8 cellular contexts compared by ENCODE assay signal in genomic region chr1:28248273-28249012, GRCh38. TPM values are rescaled to one million over a fixed set of nuclear protein-coding genes. Genes with fewer than 3 reads are reported as not detected.
DNase-seq lines count a peak whose midpoint lies in the region; ATAC-seq and TF ChIP-seq lines count a peak whose summit lies in the region.

No MANE protein-coding gene starts in this region.

- no peak for TF ChIP-seq POLR2A in lower leg skin (IDR thresholded peaks at IDR 0.05)

- H3K4me3 Mint-ChIP-seq in CD8-positive, alpha-beta memory T cell: peak overlapping the region; percentile 50 to 89 (median 84)
- peak overlapping the region; percentile 76 for H3K4me3 Mint-ChIP-seq in HFFc6

- H3K27me3 Mint-ChIP-seq in CD8-positive, alpha-beta memory T cell: no peaks in the 10 kb centered on the region
- H3K27me3 Mint-ChIP-seq in HFFc6 (ENCODE audit: insufficient read depth): peaks cover 4% of the 10 kb centered on the region

- intact Hi-C loops in lower leg skin (cut with DNase I; ENCODE audit: low total_unique reads): no loop called here

- peak overlapping the region; percentile 76 for H3K4me3 ChIP-seq in CD8-positive, alpha-beta memory T cell (ENCODE audit: low read length)
- peak overlapping the region; percentile 36 to 66 for H3K4me3 ChIP-seq in duodenal mucosa (ENCODE audit: low read depth in 1 of 2, low read length in 2 of 2)
- no peak overlapping the region for H3K4me3 ChIP-seq in lower leg skin (ENCODE audit: low read depth, poor library complexity, severe bottlenecking)

- no peaks in the 10 kb centered on the region for H3K9me3 Mint-ChIP-seq in CD8-positive, alpha-beta memory T cell
- H3K9me3 Mint-ChIP-seq in HFFc6: peaks cover 3% of the 10 kb centered on the region; the same call in 1 of the 2 replicates

- H3K4me1 ChIP-seq in CD8-positive, alpha-beta memory T cell (ENCODE audit: insufficient read depth, low read length): peaks cover 54% of the 10 kb centered on the region
- peaks cover 30 to 43% of the 10 kb centered on the region in 2 donors for H3K4me1 ChIP-seq in duodenal mucosa (ENCODE audit: control insufficient read depth in 1 of 2, insufficient read depth in 2 of 2, low read length in 2 of 2)

- DNase-seq in CD8-positive, alpha-beta memory T cell: peak; percentile 71 to 85 (median 75)
- peak; percentile 77 for DNase-seq in HFFc6
- DNase-seq in NCI-H526 treated with DMSO at 0.1 percent for 48 hours (lab: John Stamatoyannopoulos, UW): peak; percentile 65
- DNase-seq in activated CD4-positive, alpha-beta T cell treated with anti-CD3 and anti-CD28 coated beads, Interleukin-2, amount 50 U/mL, for 4 hours: peak; percentile 71 to 78
- DNase-seq in lower leg skin (ENCODE audit: low spot score in 2 of 2): peak; percentile 81 to 97
- DNase-seq in stimulated activated CD4-positive, alpha-beta T cell treated with anti-CD3 and anti-CD28 coated beads, Interleukin-4, amount 100 ng/mL, for 24 hours: peak; percentile 87

- H3K27me3 ChIP-seq in CD8-positive, alpha-beta memory T cell (ENCODE audit: insufficient read depth, low read length, poor library complexity, severe bottlenecking): no peaks in the 10 kb centered on the region
- no peaks in the 10 kb centered on the region for H3K27me3 ChIP-seq in duodenal mucosa (ENCODE audit: control insufficient read depth in 1 of 2, insufficient read depth in 2 of 2, low read length in 2 of 2)

- peak overlapping the region; percentile 88 for H3K27ac ChIP-seq in CD8-positive, alpha-beta memory T cell (ENCODE audit: low read depth, low read length)
- H3K27ac ChIP-seq in duodenal mucosa (ENCODE audit: low read depth, low read length): peak overlapping the region; percentile 67

- WGBS in lower leg skin, 2 donors: 0 to 1% methylated on average over 12 of the region's 12 CpGs

- H3K27ac Mint-ChIP-seq in CD8-positive, alpha-beta memory T cell: peak overlapping the region; percentile 88 to 99 (median 95)
- peak overlapping the region; percentile 79 for H3K27ac Mint-ChIP-seq in HFFc6

- H3K9me3 ChIP-seq in CD8-positive, alpha-beta memory T cell (ENCODE audit: low read length): no peaks in the 10 kb centered on the region
- H3K9me3 ChIP-seq in duodenal mucosa (ENCODE audit: control insufficient read depth in 1 of 2, low read length in 2 of 2): no peaks in the 10 kb centered on the region

- peaks cover 0 to 2% (median 0%) of the 10 kb centered on the region in 3 donors for H3K36me3 Mint-ChIP-seq in CD8-positive, alpha-beta memory T cell
- peaks cover 6% of the 10 kb centered on the region for H3K36me3 Mint-ChIP-seq in HFFc6 (ENCODE audit: low read depth)

- no peaks in the 10 kb centered on the region for H3K36me3 ChIP-seq in CD8-positive, alpha-beta memory T cell (ENCODE audit: insufficient read depth, low read length)
- H3K36me3 ChIP-seq in duodenal mucosa (ENCODE audit: control insufficient read depth in 1 of 2, insufficient read depth in 2 of 2, low read length in 2 of 2): no peaks in the 10 kb centered on the region

- POLR2A ChIA-PET in CD8-positive, alpha-beta memory T cell (lab: Charles Lee): interaction anchor here (1.1 to 5.5 kb wide), 7 partner anchors 8 to 333 kb away, joined by 3 to 66 read pairs (median 13); partner anchors contain the start of genes ATP5IF1, MED18, RCC1 and SESN2

- peak overlapping the region; percentile 50 to 52 for H3K9ac ChIP-seq in duodenal mucosa (ENCODE audit: low read depth in 1 of 2, low read length in 2 of 2)

- ATAC-seq in HG02610 (IDR thresholded peaks at IDR 0.05; ENCODE audit: unreplicated experiment): no peak

- H3K4me1 Mint-ChIP-seq in CD8-positive, alpha-beta memory T cell: peaks cover 43 to 53% (median 51%) of the 10 kb centered on the region in 3 donors
- H3K4me1 Mint-ChIP-seq in HFFc6 (ENCODE audit: low read depth): peaks cover 37% of the 10 kb centered on the region

- CTCF ChIA-PET in CD8-positive, alpha-beta memory T cell (lab: Charles Lee): interaction anchor here (0.6 to 4.9 kb wide), 47 partner anchors 9 to 634 kb away, joined by 3 to 38 read pairs (median 5); partner anchors contain the start of genes ATP5IF1, DNAJC8, EYA3 and MED18

- TF ChIP-seq CTCF in HFFc6 (IDR thresholded peaks at IDR 0.05) (peak; percentile 95), lower leg skin (IDR thresholded peaks at IDR 0.05) (peak in 1 of 3 donors; percentile 79)

RNA-seq across cellular contexts. Expression of gene SESN2, which starts 10.9 kb away (rescaled TPM):
- total RNA-seq in CD8-positive, alpha-beta memory T cell: 10 to 100 TPM; 19.0 to 19.8 TPM
- polyA plus RNA-seq in CD8-positive, alpha-beta memory T cell: 13.1 TPM
- total RNA-seq in HFFc6 (2021; fragmentation: NEBNext Ultra II Directional; extraction: Animal tissue kit (Norgen Biotek cat#: 25700)): 10 to 100 TPM; 15.5 to 22.0 (median 17.4) TPM
- total RNA-seq in lower leg skin: 10 to 100 TPM in 2 of 4 donors, 1 to 10 TPM in 2; 8.2 to 13.6 (median 11.1) TPM

RNA-seq across cellular contexts. Expression of gene ATP5IF1, which starts 12.5 kb away (rescaled TPM):
- total RNA-seq in CD8-positive, alpha-beta memory T cell: 100 to 1,000 TPM; 135 to 139 TPM
- 538 TPM for polyA plus RNA-seq in CD8-positive, alpha-beta memory T cell
- total RNA-seq in HFFc6 (2021; fragmentation: NEBNext Ultra II Directional; extraction: Animal tissue kit (Norgen Biotek cat#: 25700)): 100 to 1,000 TPM; 153 to 231 (median 216) TPM
- total RNA-seq in lower leg skin: 100 to 1,000 TPM; 125 to 326 (median 247) TPM

RNA-seq across cellular contexts. Expression of gene DNAJC8, which starts 15.6 kb away (rescaled TPM):
- total RNA-seq in CD8-positive, alpha-beta memory T cell: 100 to 1,000 TPM in 1 of 2 experiments, 10 to 100 TPM in 1; 98.4 to 104 TPM
- 172 TPM for polyA plus RNA-seq in CD8-positive, alpha-beta memory T cell
- 100 to 1,000 TPM; 101 to 112 (median 105) TPM for total RNA-seq in HFFc6 (2021; fragmentation: NEBNext Ultra II Directional; extraction: Animal tissue kit (Norgen Biotek cat#: 25700))
- 10 to 100 TPM; 33.5 to 40.4 (median 35.3) TPM for total RNA-seq in lower leg skin
